ENCODE assay signal across 19 cellular contexts in the genomic region with DNA sequence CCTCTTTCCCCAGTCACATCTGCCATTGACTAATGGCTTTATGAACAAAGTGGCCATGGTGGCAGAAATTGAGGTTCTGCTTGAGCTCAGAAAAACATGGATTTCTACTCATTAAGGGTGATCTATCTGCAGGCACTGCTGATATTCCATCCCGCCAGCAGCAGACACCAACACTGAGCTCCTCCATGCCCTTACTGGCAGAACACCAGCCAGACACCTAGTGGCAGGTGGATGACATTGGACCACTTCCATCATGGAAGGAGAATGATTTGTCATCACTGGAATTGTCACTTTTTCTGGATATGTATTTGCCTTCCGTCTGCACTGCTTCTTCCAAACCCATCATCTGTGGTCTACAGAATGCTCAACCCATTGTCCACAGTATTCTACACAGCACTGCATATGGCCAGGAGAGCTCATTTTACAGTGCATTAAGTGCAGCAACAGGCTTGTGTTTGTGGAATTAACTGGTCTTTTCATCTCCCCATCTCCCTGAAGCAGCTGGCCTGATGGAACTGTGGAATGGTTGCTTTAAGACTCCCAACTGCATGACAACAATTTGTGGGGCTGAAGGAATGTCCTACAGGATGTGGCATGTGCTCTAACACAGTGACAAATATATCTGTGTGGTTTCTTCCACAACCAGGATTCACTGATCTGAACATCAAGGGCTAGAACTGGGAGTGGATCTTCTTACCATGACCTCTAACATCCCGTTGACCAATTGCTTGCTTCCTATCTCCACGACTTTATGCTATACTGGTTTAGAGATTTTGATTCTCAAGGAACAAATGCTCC.
DNase-seq lines count a peak whose midpoint lies in the region; ATAC-seq, FAIRE-seq and TF ChIP-seq lines count a peak whose summit lies in the region.
"Had no signal": no experiment of that assay in that cellular context is flagged by ENCODE, and none has a peak within 500 bp of the region (broad histone marks: within the 10 kb centered on the region; RNA-seq: fewer than 3 reads in every experiment).

No MANE protein-coding gene starts in this region.

- H3K27me3 ChIP-seq in K562 (ENCODE audit: control insufficient read depth in 2 of 2, insufficient read depth in 2 of 2, low read length in 2 of 2) (peaks cover 7 to 51% of the 10 kb centered on the region in 2 experiments; a peak in 4 of 5 replicates), upper lobe of right lung (no peaks in the 10 kb centered on the region)
- H3K27me3 ChIP-seq: BLaER1 had no signal

- TF ChIP-seq EP300 in K562 (IDR thresholded peaks at IDR 0.05; ENCODE audit: low read length): no peak

- TF ChIP-seq RAD21 in K562 (CRISPR knock-in tag; conservative IDR thresholded peaks at IDR 0.05 in 1 of 2, IDR thresholded peaks at IDR 0.05 in 1 of 2): no peak

- H3K36me3 ChIP-seq in K562 (ENCODE audit: control insufficient read depth, insufficient read depth, low read length) (no peaks in the 10 kb centered on the region), upper lobe of right lung (no peaks in the 10 kb centered on the region)
- H3K36me3 ChIP-seq: BLaER1, SJCRH30 had no signal

- no peaks in the 10 kb centered on the region for H3K4me1 ChIP-seq in K562 (replicated peaks in 1 of 2; ENCODE audit: control insufficient read depth in 2 of 2, insufficient read depth in 2 of 2, low read length in 2 of 2)
- H3K4me1 ChIP-seq in upper lobe of right lung: no peaks in the 10 kb centered on the region
- H3K4me1 ChIP-seq: SJCRH30 had no signal

- no peaks in the 10 kb centered on the region for H3K79me2 ChIP-seq in K562 (ENCODE audit: control insufficient read depth, insufficient read depth, low read length)

- in situ Hi-C loops in K562 (cut with MboI): no loop called here

- H3K4me3 ChIP-seq in K562: no peak overlapping the region
- H3K4me3 ChIP-seq in upper lobe of right lung: no peak overlapping the region
- H3K4me3 ChIP-seq: BLaER1, SJCRH30 had no signal

- no peak for FAIRE-seq in K562 (lab: Jason Lieb, UNC)
- FAIRE-seq: GM19239 had no signal

- H2AFZ ChIP-seq in K562 (ENCODE audit: low read depth, low read length): no peak overlapping the region

- no peak overlapping the region for H3K27ac ChIP-seq in K562 (ENCODE audit: extremely low read depth, low read depth, low read length)
- no peak overlapping the region for H3K27ac ChIP-seq in upper lobe of right lung
- H3K27ac ChIP-seq: BLaER1, KMS-11, RWPE1, SJCRH30 had no signal

- POLR2A ChIA-PET in K562 (lab: Yijun Ruan, JAX): interaction anchor here (1.1 kb wide), 1 partner anchor 8 kb away, joined by 4 read pairs; no protein-coding TSS in a partner anchor

- no peaks in the 10 kb centered on the region for H3K9me1 ChIP-seq in K562 (ENCODE audit: control insufficient read depth, insufficient read depth, low read length)

- peak; percentile 25 for DNase-seq in activated effector memory CD4-positive, alpha-beta T cell treated with anti-CD3 and anti-CD28 coated beads, Interleukin-2, amount 50 U/mL, for 16 hours
- no peak for DNase-seq in activated effector memory CD4-positive, alpha-beta T cell treated with Interleukin-2 at 50 U/mL for 16 hours
- no peak for DNase-seq in K562 (ENCODE audit: extremely low read depth in 1 of 4, low spot score in 3 of 4)
- peak; percentile 1 for DNase-seq in myocyte (ENCODE audit: low read depth)
- no peak for DNase-seq in upper lobe of right lung
- no peak for DNase-seq in stimulated activated CD4-positive, alpha-beta T cell treated with anti-CD3 and anti-CD28 coated beads, Interleukin-4, amount 100 ng/mL, for 4 hours
- no peak for DNase-seq in NCI-H1436 (lab: John Stamatoyannopoulos, UW)
- DNase-seq: 8988T, DMS 273 treated with DMSO at 0.1 percent for 48 hours, NCI-H1417, NCI-H2081, NCI-H2227 treated with DMSO at 0.1 percent for 48 hours, NCI-H524 treated with DMSO at 0.1 percent for 48 hours, SJCRH30 had no signal

- WGBS in K562 (ENCODE audit: insufficient coverage, low coverage, missing lambda C conversion rate): 0% methylated on average over 4 of the region's 4 CpGs

- H3K9ac ChIP-seq in K562 (ENCODE audit: insufficient read depth in 1 of 2, low read depth in 2 of 2, low read length in 2 of 2): no peak overlapping the region
- H3K9ac ChIP-seq: BLaER1, KMS-11 had no signal

- CTCF ChIA-PET in K562 (lab: Yijun Ruan, JAX; ENCODE audit: low intra/inter-chr PET ratio): no interaction called here

- H3K9me3 ChIP-seq in K562 (replicated peaks; ENCODE audit: control insufficient read depth, insufficient read depth, low read depth, low read length): no peaks in the 10 kb centered on the region
- no peaks in the 10 kb centered on the region for H3K9me3 ChIP-seq in upper lobe of right lung
- H3K9me3 ChIP-seq: BLaER1, SJCRH30 had no signal

- intact Hi-C loops in K562 (cut with micrococcal nuclease) (loop anchor here (10.0 kb wide), 1 partner anchor 98 kb away; no protein-coding TSS in a partner anchor), upper lobe of right lung (cut with DNase I) (no loop called here)

- ATAC-seq in K562 (no peak), upper lobe of right lung (no peak), HG02588 (IDR thresholded peaks at IDR 0.05; ENCODE audit: unreplicated experiment) (no peak)

- H3K4me2 ChIP-seq in K562 (ENCODE audit: insufficient read depth, low read length): no peak overlapping the region
- H3K4me2 ChIP-seq: BLaER1, KMS-11 had no signal

- TF ChIP-seq POLR2A in K562 (conservative IDR thresholded peaks at IDR 0.05): no peak

- no peaks in the 10 kb centered on the region; the same call in 1 of the 2 replicates for H4K20me1 ChIP-seq in K562 (replicated peaks; ENCODE audit: control insufficient read depth, insufficient read depth, low read length)
- H4K20me1 ChIP-seq: BLaER1 had no signal

- BruUV-seq in K562 (replicated peaks; lab: Mats Ljungman, UMichigan): no TSS peak

- peak in 2 of 3 experiments; percentile 18 to 23; a peak in 1 of 6 replicates for TF ChIP-seq CTCF in K562 (IDR thresholded peaks at IDR 0.05 in 2 of 3, conservative IDR thresholded peaks at IDR 0.05 in 1 of 3; ENCODE audit: insufficient read depth in 2 of 3, low read depth in 1 of 3, low read length in 3 of 3)
- TF ChIP-seq CTCF in upper lobe of right lung (IDR thresholded peaks at IDR 0.05): no peak

TF ChIP-seq in K562, 482 proteins besides CTCF, POLR2A, EP300 and RAD21:
- TF ChIP-seq, protein P1, sequence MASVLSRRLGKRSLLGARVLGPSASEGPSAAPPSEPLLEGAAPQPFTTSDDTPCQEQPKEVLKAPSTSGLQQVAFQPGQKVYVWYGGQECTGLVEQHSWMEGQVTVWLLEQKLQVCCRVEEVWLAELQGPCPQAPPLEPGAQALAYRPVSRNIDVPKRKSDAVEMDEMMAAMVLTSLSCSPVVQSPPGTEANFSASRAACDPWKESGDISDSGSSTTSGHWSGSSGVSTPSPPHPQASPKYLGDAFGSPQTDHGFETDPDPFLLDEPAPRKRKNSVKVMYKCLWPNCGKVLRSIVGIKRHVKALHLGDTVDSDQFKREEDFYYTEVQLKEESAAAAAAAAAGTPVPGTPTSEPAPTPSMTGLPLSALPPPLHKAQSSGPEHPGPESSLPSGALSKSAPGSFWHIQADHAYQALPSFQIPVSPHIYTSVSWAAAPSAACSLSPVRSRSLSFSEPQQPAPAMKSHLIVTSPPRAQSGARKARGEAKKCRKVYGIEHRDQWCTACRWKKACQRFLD (CRISPR knock-in tag; IDR thresholded peaks at IDR 0.05): no peak
- TF ChIP-seq ZNF347 (CRISPR knock-in tag; IDR thresholded peaks at IDR 0.05; ENCODE audit: low read depth): no peak
- no peak for TF ChIP-seq MEF2D (tag; conservative IDR thresholded peaks at IDR 0.05; ENCODE audit: low read depth)
- no peak for TF ChIP-seq SNRNP70 (optimal IDR thresholded peaks at IDR 0.05; ENCODE audit: low read depth, low read length)
- TF ChIP-seq PHB2 (IDR thresholded peaks at IDR 0.05; ENCODE audit: low read depth): no peak
- TF ChIP-seq DIDO1 (tag; IDR thresholded peaks at IDR 0.05; ENCODE audit: low read depth): no peak
- no peak for TF ChIP-seq YY1 (IDR thresholded peaks at IDR 0.05; ENCODE audit: borderline replicate concordance in 1 of 3, control insufficient read depth in 1 of 3, extremely low read depth in 1 of 3, insufficient read depth in 3 of 3, insufficient read length in 1 of 3, insufficient replicate concordance in 2 of 3, low read depth in 1 of 3, low read length in 2 of 3)
- TF ChIP-seq SRSF7 (optimal IDR thresholded peaks at IDR 0.05; ENCODE audit: low read depth, low read length): no peak
- TF ChIP-seq DDX20 (tag; IDR thresholded peaks at IDR 0.05; ENCODE audit: low read depth): no peak
- no peak for TF ChIP-seq ZNF507 (tag; conservative IDR thresholded peaks at IDR 0.05)
- TF ChIP-seq GATAD2B (IDR thresholded peaks at IDR 0.05; ENCODE audit: borderline replicate concordance): no peak
- TF ChIP-seq NONO (IDR thresholded peaks at IDR 0.05; ENCODE audit: low read depth in 2 of 2, low read length in 1 of 2): no peak

Comparison
In these comparisons a context has a peak if more than half of its experiments do, and no peak if none do; other contexts are left out.
1. DNase-seq: peak in activated effector memory CD4-positive, alpha-beta T cell treated with anti-CD3 and anti-CD28 coated beads, Interleukin-2, amount 50 U/mL, for 16 hours (single experiment) and myocyte (single experiment); none in activated effector memory CD4-positive, alpha-beta T cell treated with Interleukin-2 at 50 U/mL for 16 hours (single experiment), K562 (0 of 4), upper lobe of right lung (single experiment), stimulated activated CD4-positive, alpha-beta T cell treated with anti-CD3 and anti-CD28 coated beads, Interleukin-4, amount 100 ng/mL, for 4 hours (0 of 2) and NCI-H1436 (single experiment).